15 cellular contexts compared by ENCODE assay signal in the genomic region with DNA sequence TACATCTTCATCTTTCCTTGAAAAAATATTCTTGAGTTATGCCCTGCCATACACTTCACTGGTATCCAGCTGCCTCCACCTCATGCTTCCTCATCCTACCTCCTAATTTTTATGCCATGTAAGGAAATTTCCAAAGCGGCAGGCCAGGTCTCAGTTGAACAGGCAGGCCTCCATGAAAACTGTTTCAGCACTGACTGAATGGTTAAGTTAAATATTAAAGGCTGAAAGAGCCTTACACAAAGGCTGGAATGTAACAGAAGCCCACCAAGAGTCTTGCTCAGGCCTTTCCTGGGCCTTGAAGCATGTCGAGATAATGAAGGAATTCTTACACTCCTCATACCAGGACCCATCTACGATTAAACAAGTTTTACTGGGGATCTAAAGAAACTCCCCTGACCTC.
DNase-seq lines count a peak whose midpoint lies in the region; ATAC-seq, FAIRE-seq and TF ChIP-seq lines count a peak whose summit lies in the region.
"Had no signal": no experiment of that assay in that cellular context is flagged by ENCODE, and none has a peak within 500 bp of the region (broad histone marks: within the 10 kb centered on the region; RNA-seq: fewer than 3 reads in every experiment).

No MANE protein-coding gene starts in this region.

- H2BK15ac ChIP-seq in mesenchymal stem cell (ENCODE audit: low read depth, poor library complexity, severe bottlenecking) = no peak overlapping the region

- H3K23ac ChIP-seq in mesenchymal stem cell (ENCODE audit: low read length in 2 of 2) = no peak overlapping the region

- H3K4ac ChIP-seq in mesenchymal stem cell (ENCODE audit: low read depth in 1 of 2, low read length in 2 of 2) = no peak overlapping the region

- no peaks in the 10 kb centered on the region for H3K27me3 ChIP-seq in hepatocyte
- H3K27me3 ChIP-seq in mesenchymal stem cell (ENCODE audit: control insufficient read depth in 1 of 2, insufficient read depth in 1 of 2, low read length in 2 of 2) = no peaks in the 10 kb centered on the region
- H3K27me3 ChIP-seq in thyroid gland = no peaks in the 10 kb centered on the region
- H3K27me3 ChIP-seq: BLaER1 had no signal

- TF ChIP-seq CTCF in hepatocyte (IDR thresholded peaks at IDR 0.05; ENCODE audit: poor library complexity) (no peak), coronary artery (IDR thresholded peaks at IDR 0.05) (no peak), thyroid gland (IDR thresholded peaks at IDR 0.05) (no peak)

- H3K79me1 ChIP-seq in mesenchymal stem cell (replicated peaks; ENCODE audit: low read length, poor library complexity, severe bottlenecking) = no peaks in the 10 kb centered on the region

- peak; percentile 85 for DNase-seq in RCC 7860 (ENCODE audit: low spot score)
- no peak for DNase-seq in hepatocyte (ENCODE audit: low spot score)
- DNase-seq in mesenchymal stem cell = no peak
- DNase-seq in renal cortical epithelial cell (ENCODE audit: low read depth) = peak; percentile 94
- no peak for DNase-seq in coronary artery (ENCODE audit: low spot score)
- no peak for DNase-seq in thyroid gland
- DNase-seq: 8988T, AML-193, DMS53, GF-D8, HCEC 1CT, HFFc6 had no signal

- peak; percentile 95 for FAIRE-seq in RCC 7860 (lab: Jason Lieb, UNC)

- no peak overlapping the region for H2BK120ac ChIP-seq in mesenchymal stem cell (ENCODE audit: low read depth, low read length)

- no peak overlapping the region for H3K9ac ChIP-seq in mesenchymal stem cell (ENCODE audit: low read length)
- H3K9ac ChIP-seq: BLaER1 had no signal

- TF ChIP-seq POLR2A in thyroid gland (IDR thresholded peaks at IDR 0.05) = no peak

- H3K18ac ChIP-seq in mesenchymal stem cell (ENCODE audit: low read depth in 1 of 2, low read length in 2 of 2) = no peak overlapping the region

- H4K20me1 ChIP-seq in hepatocyte (ENCODE audit: insufficient read depth, poor library complexity, severe bottlenecking) = no peaks in the 10 kb centered on the region
- H4K20me1 ChIP-seq: BLaER1 had no signal

- H3K4me3 ChIP-seq in hepatocyte (no peak overlapping the region), mesenchymal stem cell (ENCODE audit: insufficient read depth in 1 of 2, low read depth in 1 of 2, low read length in 2 of 2) (no peak overlapping the region), coronary artery (no peak overlapping the region), thyroid gland (replicated peaks in 1 of 3) (no peak overlapping the region)
- H3K4me3 ChIP-seq: BLaER1 had no signal

- 53% methylated on average over 3 of the region's 3 CpGs for WGBS in hepatocyte (ENCODE audit: low lambda C conversion rate, missing lambda C conversion rate)
- WGBS in mesenchymal stem cell = 95% methylated on average over 3 of the region's 3 CpGs
- 77 to 79% methylated on average over 3 of the region's 3 CpGs for WGBS in thyroid gland, 2 donors

- intact Hi-C loops in thyroid gland (cut with DNase I) = no loop called here

- no peaks in the 10 kb centered on the region for H3K9me2 ChIP-seq in hepatocyte (replicated peaks; ENCODE audit: insufficient read depth)

- H2AK5ac ChIP-seq in mesenchymal stem cell (ENCODE audit: low read length, severe bottlenecking) = no peak overlapping the region

- H2AFZ ChIP-seq in hepatocyte = no peak overlapping the region
- no peak overlapping the region for H2AFZ ChIP-seq in mesenchymal stem cell (ENCODE audit: low read depth, low read length)

- H3K14ac ChIP-seq in mesenchymal stem cell (ENCODE audit: low read length in 2 of 2) = no peak overlapping the region

- H3K36me3 ChIP-seq in hepatocyte (replicated peaks; ENCODE audit: insufficient read depth, low read depth) = no peaks in the 10 kb centered on the region
- no peaks in the 10 kb centered on the region for H3K36me3 ChIP-seq in mesenchymal stem cell (ENCODE audit: control insufficient read depth in 1 of 2, insufficient read depth in 2 of 2, low read depth in 1 of 2, low read length in 2 of 2)
- H3K36me3 ChIP-seq in thyroid gland = no peaks in the 10 kb centered on the region
- H3K36me3 ChIP-seq: BLaER1 had no signal

- H4K91ac ChIP-seq in mesenchymal stem cell (ENCODE audit: low read length) = no peak overlapping the region

- no peak overlapping the region for H3K4me2 ChIP-seq in hepatocyte
- no peak overlapping the region for H3K4me2 ChIP-seq in mesenchymal stem cell (ENCODE audit: low read length, poor library complexity, severe bottlenecking)
- H3K4me2 ChIP-seq: BLaER1 had no signal

- no peak for ATAC-seq in GM18861 (IDR thresholded peaks at IDR 0.05; ENCODE audit: unreplicated experiment)
- ATAC-seq in HG02623 (IDR thresholded peaks at IDR 0.05; ENCODE audit: unreplicated experiment) = no peak

- H3K4me1 ChIP-seq in hepatocyte (ENCODE audit: insufficient read depth) (no peaks in the 10 kb centered on the region), mesenchymal stem cell (ENCODE audit: control insufficient read depth, insufficient read depth, low read depth, low read length) (peaks cover 11% of the 10 kb centered on the region), thyroid gland (no peaks in the 10 kb centered on the region)
- H3K4me1 ChIP-seq: BLaER1 had no signal

- H2BK5ac ChIP-seq in mesenchymal stem cell (ENCODE audit: low read depth, low read length, poor library complexity, severe bottlenecking) = peak overlapping the region; percentile 76

- H2BK12ac ChIP-seq in mesenchymal stem cell (ENCODE audit: low read length in 2 of 2) = no peak overlapping the region

- H4K8ac ChIP-seq in mesenchymal stem cell (ENCODE audit: low read length) = no peak overlapping the region

- H3K79me2 ChIP-seq in hepatocyte = no peaks in the 10 kb centered on the region

- H3K9me3 ChIP-seq in hepatocyte (ENCODE audit: low read depth) = no peaks in the 10 kb centered on the region
- no peaks in the 10 kb centered on the region for H3K9me3 ChIP-seq in mesenchymal stem cell (ENCODE audit: control insufficient read depth, low read length)
- no peaks in the 10 kb centered on the region for H3K9me3 ChIP-seq in thyroid gland
- H3K9me3 ChIP-seq: BLaER1 had no signal

- peak overlapping the region; percentile 62 for H3K27ac ChIP-seq in hepatocyte
- H3K27ac ChIP-seq in mesenchymal stem cell (ENCODE audit: low read length, poor library complexity, severe bottlenecking) = peak overlapping the region; percentile 97
- no peak overlapping the region for H3K27ac ChIP-seq in coronary artery
- H3K27ac ChIP-seq in thyroid gland = no peak overlapping the region
- H3K27ac ChIP-seq: BLaER1 had no signal

Comparison
In these comparisons a context has a peak if more than half of its experiments do, and no peak if none do; other contexts are left out.
1. DNase-seq: peak in RCC 7860 (single experiment) and renal cortical epithelial cell (single experiment); none in hepatocyte (single experiment), mesenchymal stem cell (single experiment), coronary artery (single experiment) and thyroid gland (0 of 2).
2. H3K27ac ChIP-seq: peak in hepatocyte (single experiment) and mesenchymal stem cell (single experiment); none in coronary artery (0 of 2) and thyroid gland (0 of 3).